Comparison of ENCODE assay signal across 31 cellular contexts in genomic region chr18:24319757-24320156, GRCh38.
DNase-seq lines count a peak whose midpoint lies in the region; ATAC-seq and TF ChIP-seq lines count a peak whose summit lies in the region.
"Had no signal": no experiment of that assay in that cellular context is flagged by ENCODE, and none has a peak within 500 bp of the region (broad histone marks: within the 10 kb centered on the region; RNA-seq: fewer than 3 reads in every experiment).

No MANE protein-coding gene starts in this region.

- intact Hi-C loops in MCF 10A (cut with micrococcal nuclease) (no loop called here), breast epithelium (cut with DNase I; ENCODE audit: low total_unique reads) (no loop called here), colonic mucosa (cut with DNase I) (no loop called here)

- no peak overlapping the region for H3K9ac ChIP-seq in colonic mucosa (ENCODE audit: low read depth in 2 of 2, low read length in 2 of 2)

- BruUV-seq in MCF 10A (replicated peaks; lab: Mats Ljungman, UMichigan): no TSS peak

- no peaks in the 10 kb centered on the region for H3K9me3 Mint-ChIP-seq in MCF 10A (ENCODE audit: unreplicated experiment)
- H3K9me3 Mint-ChIP-seq: activated CD4-positive, alpha-beta memory T cell treated with anti-CD3 and anti-CD28 coated beads, Interleukin-2, amount 10 ng/mL, durations not matched to agents 7 days and 5 days; CD4-positive, alpha-beta T cell; immature natural killer cell; nephron progenitor cell had no signal

- H3K4me3 ChIP-seq in breast epithelium (no peak overlapping the region), SJCRH30 (no peak overlapping the region), colonic mucosa (no peak overlapping the region), coronary artery (no peak overlapping the region)
- H3K4me3 ChIP-seq: K562, SJSA1, skin epidermis, suprapubic skin, upper lobe of right lung had no signal

- H3K4me1 ChIP-seq in breast epithelium (no peaks in the 10 kb centered on the region), SJCRH30 (no peaks in the 10 kb centered on the region; the same call in 1 of the 2 replicates), colonic mucosa (no peaks in the 10 kb centered on the region)
- H3K4me1 ChIP-seq: upper lobe of right lung had no signal

- no peaks in the 10 kb centered on the region for H3K27me3 ChIP-seq in breast epithelium
- H3K27me3 ChIP-seq in SJCRH30: no peaks in the 10 kb centered on the region
- H3K27me3 ChIP-seq in colonic mucosa: no peaks in the 10 kb centered on the region
- H3K27me3 ChIP-seq: SJSA1, suprapubic skin, upper lobe of right lung had no signal

- H3K9me3 ChIP-seq in breast epithelium (no peaks in the 10 kb centered on the region), SJCRH30 (replicated peaks) (no peaks in the 10 kb centered on the region), colonic mucosa (no peaks in the 10 kb centered on the region)
- H3K9me3 ChIP-seq: SJSA1, suprapubic skin, upper lobe of right lung had no signal

- H3K27ac Mint-ChIP-seq in MCF 10A (ENCODE audit: low read depth, unreplicated experiment): peak overlapping the region; percentile 79
- H3K27ac Mint-ChIP-seq: activated CD4-positive, alpha-beta memory T cell treated with anti-CD3 and anti-CD28 coated beads, Interleukin-2, amount 10 ng/mL, durations not matched to agents 7 days and 5 days; CD4-positive, alpha-beta T cell; immature natural killer cell; nephron progenitor cell had no signal

- no peak for TF ChIP-seq CTCF in MCF 10A (IDR thresholded peaks at IDR 0.05; ENCODE audit: unreplicated experiment)
- no peak for TF ChIP-seq CTCF in breast epithelium (IDR thresholded peaks at IDR 0.05)
- TF ChIP-seq CTCF in colonic mucosa (IDR thresholded peaks at IDR 0.05): no peak
- no peak for TF ChIP-seq CTCF in coronary artery (IDR thresholded peaks at IDR 0.05)

- no peak overlapping the region for H3K4me3 Mint-ChIP-seq in MCF 10A (ENCODE audit: unreplicated experiment)
- H3K4me3 Mint-ChIP-seq: activated CD4-positive, alpha-beta memory T cell treated with anti-CD3 and anti-CD28 coated beads, Interleukin-2, amount 10 ng/mL, durations not matched to agents 7 days and 5 days; CD4-positive, alpha-beta T cell; immature natural killer cell; nephron progenitor cell had no signal

- no peak for TF ChIP-seq POLR2A in breast epithelium (IDR thresholded peaks at IDR 0.05)

- no peaks in the 10 kb centered on the region for H3K4me1 Mint-ChIP-seq in MCF 10A (ENCODE audit: insufficient read depth, unreplicated experiment)
- H3K4me1 Mint-ChIP-seq: activated CD4-positive, alpha-beta memory T cell treated with anti-CD3 and anti-CD28 coated beads, Interleukin-2, amount 10 ng/mL, durations not matched to agents 7 days and 5 days; immature natural killer cell; nephron progenitor cell had no signal

- H3K36me3 ChIP-seq in breast epithelium: no peaks in the 10 kb centered on the region
- H3K36me3 ChIP-seq in SJCRH30: no peaks in the 10 kb centered on the region
- no peaks in the 10 kb centered on the region for H3K36me3 ChIP-seq in colonic mucosa
- H3K36me3 ChIP-seq: SJSA1, suprapubic skin, upper lobe of right lung had no signal

- CTCF ChIA-PET in MCF 10A (lab: Yijun Ruan, JAX): no interaction called here

- DNase-seq in MCF 10A (ENCODE audit: unreplicated experiment): no peak
- no peak for DNase-seq in breast epithelium (ENCODE audit: low spot score in 2 of 2)
- DNase-seq in SJCRH30: peak; percentile 9 to 14
- DNase-seq in colonic mucosa: peak; percentile 33
- DNase-seq in cerebellum (ENCODE audit: low spot score): no peak
- no peak for DNase-seq in coronary artery (ENCODE audit: low spot score)
- DNase-seq: activated CD4-positive, alpha-beta memory T cell treated with anti-CD3 and anti-CD28 coated beads, Interleukin-2, amount 10 ng/mL, durations not matched to agents 7 days and 5 days; activated CD8-positive, alpha-beta memory T cell treated with anti-CD3 and anti-CD28 coated beads, Interleukin-2, amount 50 U/mL, for 4 hours; activated naive CD4-positive, alpha-beta T cell treated with Interleukin-2 at 50 U/mL for 16 hours; CD4-positive, alpha-beta T cell; cerebellar nuclear complex; GOT3; hypothalamus; immature natural killer cell; left cardiac atrium; mammary epithelial cell; NCI-H1105; NCI-H1930; NCI-H526; nephron progenitor cell; stimulated activated naive CD4-positive, alpha-beta T cell; T-helper 1 cell; upper lobe of right lung had no signal

- POLR2A ChIA-PET in MCF 10A (lab: Yijun Ruan, JAX): no interaction called here

- peaks cover 9% of the 10 kb centered on the region for H3K36me3 Mint-ChIP-seq in MCF 10A (ENCODE audit: insufficient read depth, unreplicated experiment)
- H3K36me3 Mint-ChIP-seq: immature natural killer cell had no signal

- no peaks in the 10 kb centered on the region for H3K27me3 Mint-ChIP-seq in MCF 10A (ENCODE audit: insufficient read depth, unreplicated experiment)
- H3K27me3 Mint-ChIP-seq: activated CD4-positive, alpha-beta memory T cell treated with anti-CD3 and anti-CD28 coated beads, Interleukin-2, amount 10 ng/mL, durations not matched to agents 7 days and 5 days; CD4-positive, alpha-beta T cell had no signal

- H3K27ac ChIP-seq in breast epithelium (no peak overlapping the region), SJCRH30 (no peak overlapping the region), colonic mucosa (no peak overlapping the region), coronary artery (no peak overlapping the region)
- H3K27ac ChIP-seq: epithelial cell of prostate, SJSA1, skin epidermis, suprapubic skin, upper lobe of right lung had no signal

- ATAC-seq in HG02763 (IDR thresholded peaks at IDR 0.05; ENCODE audit: unreplicated experiment) (no peak), GM19467 (IDR thresholded peaks at IDR 0.05; ENCODE audit: unreplicated experiment) (no peak)
- ATAC-seq: K562, Panc1, upper lobe of right lung had no signal

Comparison
In these comparisons a context has a peak if more than half of its experiments do, and no peak if none do; other contexts are left out.
1. DNase-seq: peak in SJCRH30 (2 of 2) and colonic mucosa (single experiment); none in MCF 10A (single experiment), breast epithelium (0 of 2), cerebellum (single experiment) and coronary artery (single experiment).